In the genomic region with DNA sequence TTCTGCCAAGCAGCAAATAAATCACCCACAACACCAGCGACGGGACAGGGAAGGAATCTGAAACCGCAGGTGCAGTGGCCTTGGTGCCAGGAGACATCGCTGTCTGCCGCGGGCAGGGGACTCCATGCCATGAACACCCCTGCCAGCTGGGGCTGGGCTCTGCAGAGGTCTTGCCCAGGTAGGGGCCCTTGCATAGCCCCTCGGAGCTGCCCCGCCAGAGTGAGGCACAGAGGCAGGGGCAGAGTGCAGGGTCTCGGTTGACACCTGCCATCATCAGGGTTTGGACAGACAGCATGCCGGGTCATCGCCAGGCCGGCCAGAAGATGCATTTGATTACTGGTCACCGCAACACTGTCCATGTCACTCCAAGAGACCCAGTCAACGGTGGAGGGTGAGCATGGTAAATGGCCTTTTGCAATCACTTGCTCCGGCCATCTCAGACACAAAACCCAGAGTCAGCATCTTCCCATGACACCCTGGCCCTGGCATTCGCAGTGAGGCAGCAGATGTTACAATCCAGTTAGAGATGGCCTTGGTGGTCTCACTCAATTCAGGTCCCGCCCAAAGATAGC, we compare ENCODE assay signal across 24 cellular contexts.
A peak's percentile ranks its signal among the peaks of the same experiment; 100 is the strongest.
DNase-seq lines count a peak whose midpoint lies in the region; ATAC-seq and TF ChIP-seq lines count a peak whose summit lies in the region.
"Had no signal": no experiment of that assay in that cellular context is flagged by ENCODE, and none has a peak within 500 bp of the region (broad histone marks: within the 10 kb centered on the region; RNA-seq: fewer than 3 reads in every experiment).

No MANE protein-coding gene starts in this region.

- H3K4me3 ChIP-seq in right atrium auricular region (no peak overlapping the region), lower lobe of right lung (no peak overlapping the region), suprapubic skin (no peak overlapping the region)
- H3K4me3 ChIP-seq: mucosa of descending colon, thoracic aorta had no signal

- WGBS in suprapubic skin, result 68% methylated on average over 12 of the region's 17 CpGs

- intact Hi-C loops in cardiac septum (cut with DNase I), result no loop called here
- intact Hi-C loops in lower lobe of right lung (cut with DNase I), result no loop called here

- no peak for TF ChIP-seq POLR2A in suprapubic skin (IDR thresholded peaks at IDR 0.05)

- no peak for ATAC-seq in lower lobe of right lung
- ATAC-seq: mucosa of descending colon; natural killer cell treated with Interleukin-12 subunit alpha and Interleukin-12 subunit beta and Interleukin-15 and Interleukin-18, amount 100 ng/mL, for 72 hours had no signal

- H3K9me3 ChIP-seq in right atrium auricular region, result peaks cover 0 to 24% of the 10 kb centered on the region in 2 donors
- H3K9me3 ChIP-seq in lower lobe of right lung, result peaks cover 6% of the 10 kb centered on the region
- H3K9me3 ChIP-seq in suprapubic skin, result peaks cover 6% of the 10 kb centered on the region

- H3K36me3 ChIP-seq in right atrium auricular region, result no peaks in the 10 kb centered on the region
- H3K36me3 ChIP-seq in lower lobe of right lung, result no peaks in the 10 kb centered on the region
- no peaks in the 10 kb centered on the region for H3K36me3 ChIP-seq in suprapubic skin
- H3K36me3 ChIP-seq: thoracic aorta had no signal

- no peaks in the 10 kb centered on the region for H3K27me3 ChIP-seq in right atrium auricular region
- no peaks in the 10 kb centered on the region for H3K27me3 ChIP-seq in lower lobe of right lung (ENCODE audit: low read depth)
- peaks cover 5% of the 10 kb centered on the region for H3K27me3 ChIP-seq in suprapubic skin

- H3K27ac ChIP-seq in right atrium auricular region (no peak overlapping the region), lower lobe of right lung (no peak overlapping the region), suprapubic skin (no peak overlapping the region)
- H3K27ac ChIP-seq: 22Rv1, thoracic aorta had no signal

- H3K4me1 ChIP-seq in right atrium auricular region (no peaks in the 10 kb centered on the region), lower lobe of right lung (no peaks in the 10 kb centered on the region), suprapubic skin (no peaks in the 10 kb centered on the region)

- no peak for TF ChIP-seq EP300 in suprapubic skin (IDR thresholded peaks at IDR 0.05)

- TF ChIP-seq CTCF in right atrium auricular region (IDR thresholded peaks at IDR 0.05), result no peak
- no peak for TF ChIP-seq CTCF in lower lobe of right lung (IDR thresholded peaks at IDR 0.05)
- TF ChIP-seq CTCF in suprapubic skin (IDR thresholded peaks at IDR 0.05), result no peak

- peak; percentile 59 for DNase-seq in NCI-H2029 (lab: John Stamatoyannopoulos, UW)
- DNase-seq in NCI-H2029 treated with DMSO at 0.1 percent for 48 hours (lab: John Stamatoyannopoulos, UW), result no peak
- peak; percentile 73 for DNase-seq in cardiac septum (ENCODE audit: low spot score)
- DNase-seq in right atrium auricular region (ENCODE audit: low spot score), result no peak
- DNase-seq in lower lobe of right lung, result peak; percentile 35
- peak; percentile 53 to 67 for DNase-seq in suprapubic skin (ENCODE audit: low spot score in 2 of 2)
- DNase-seq in DMS114 treated with DMSO at 0.1 percent for 48 hours (lab: John Stamatoyannopoulos, UW; ENCODE audit: unreplicated experiment), result no peak
- no peak for DNase-seq in NCI-H1436 treated with DMSO at 0.1 percent for 48 hours (lab: John Stamatoyannopoulos, UW)
- DNase-seq: activated CD4-positive, alpha-beta T cell treated with anti-CD3 and anti-CD28 coated beads for 48 hours; CD4-positive, CD25-positive, alpha-beta regulatory T cell; endodermal cell; HFFc6; islet precursor cell; Kasumi-1; MV-4-11; NCI-H146; NCI-H524 treated with DMSO at 0.1 percent for 48 hours; NK-92 treated with Interleukin-12 subunit alpha and Interleukin-12 subunit beta, amount 100 ng/mL, for 24 hours; SHP77; stimulated activated CD4-positive, alpha-beta T cell treated with anti-CD3 and anti-CD28 coated beads, Interleukin-2, amount 100 ng/mL, for 24 hours had no signal

Comparison
In these comparisons a context has a peak if more than half of its experiments do, and no peak if none do; other contexts are left out.
1. DNase-seq: peak in NCI-H2029 (single experiment), cardiac septum (single experiment), lower lobe of right lung (single experiment) and suprapubic skin (2 of 2); none in NCI-H2029 treated with DMSO at 0.1 percent for 48 hours (single experiment), right atrium auricular region (single experiment), DMS114 treated with DMSO at 0.1 percent for 48 hours (single experiment) and NCI-H1436 treated with DMSO at 0.1 percent for 48 hours (single experiment).